In the genomic region with DNA sequence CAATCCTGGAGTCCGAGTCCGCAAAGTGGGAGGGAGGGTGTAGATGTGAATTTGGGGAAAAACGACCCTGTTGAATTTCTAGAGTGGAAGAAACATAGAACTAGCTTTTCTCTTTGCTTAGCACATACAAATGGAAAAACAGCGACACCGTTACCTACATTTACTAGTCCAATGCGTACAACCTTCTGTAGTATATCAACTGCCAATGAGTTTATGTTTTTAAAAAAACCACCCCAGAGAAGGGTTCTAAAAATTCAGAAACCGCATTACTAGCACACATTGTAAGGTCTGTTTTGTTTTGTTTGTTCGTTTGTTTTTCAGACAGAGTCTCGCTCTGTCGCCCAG, we compare ENCODE assay signal across 8 cellular contexts. TPM values are rescaled to one million over a fixed set of nuclear protein-coding genes. Genes with fewer than 3 reads are reported as not detected.
DNase-seq lines count a peak whose midpoint lies in the region; ATAC-seq and TF ChIP-seq lines count a peak whose summit lies in the region.

No MANE protein-coding gene starts in this region.

- H3K4me3 Mint-ChIP-seq in type B pancreatic cell, result peak overlapping the region; percentile 97

- TF ChIP-seq RAD21 in liver (IDR thresholded peaks at IDR 0.05), result no peak

- no peaks in the 10 kb centered on the region for H3K9me3 ChIP-seq in liver (ENCODE audit: control insufficient read depth in 4 of 4, low read length in 3 of 4)

- ATAC-seq in GM18861 (IDR thresholded peaks at IDR 0.05; ENCODE audit: unreplicated experiment) (peak; percentile 20), HG02938 (IDR thresholded peaks at IDR 0.05; ENCODE audit: unreplicated experiment) (peak; percentile 31), GM19324 (IDR thresholded peaks at IDR 0.05; ENCODE audit: low FRiP score, unreplicated experiment) (no peak)
- ATAC-seq in activated naive CD4-positive, alpha-beta T cell treated with anti-CD3 and anti-CD28 coated beads, Interleukin-2, amount 50 U/mL, for 72 hours, result no peak

- H3K4me1 ChIP-seq in liver (ENCODE audit: control insufficient read depth in 4 of 4, insufficient read depth in 4 of 4, low read length in 3 of 4), result peaks cover 3 to 14% (median 8%) of the 10 kb centered on the region in 4 donors

- peak overlapping the region in 1 of 2 donors; percentile 90 for H3K9ac ChIP-seq in liver (ENCODE audit: low read depth in 1 of 2, low read length in 2 of 2)

- H3K36me3 ChIP-seq in liver (ENCODE audit: control insufficient read depth in 4 of 4, insufficient read depth in 3 of 4, low read depth in 1 of 4, low read length in 3 of 4), result no peaks in the 10 kb centered on the region

- H3K9me3 Mint-ChIP-seq in activated naive CD4-positive, alpha-beta T cell treated with anti-CD3 and anti-CD28 coated beads, Interleukin-2, amount 50 U/mL, for 72 hours, result no peaks in the 10 kb centered on the region
- no peaks in the 10 kb centered on the region for H3K9me3 Mint-ChIP-seq in type B pancreatic cell

- peak overlapping the region; percentile 96 to 98 for H3K27ac Mint-ChIP-seq in activated naive CD4-positive, alpha-beta T cell treated with anti-CD3 and anti-CD28 coated beads, Interleukin-2, amount 50 U/mL, for 72 hours
- peak overlapping the region; percentile 98 for H3K27ac Mint-ChIP-seq in type B pancreatic cell

- peaks cover 12 to 20% of the 10 kb centered on the region in 2 donors for H3K36me3 Mint-ChIP-seq in activated naive CD4-positive, alpha-beta T cell treated with anti-CD3 and anti-CD28 coated beads, Interleukin-2, amount 50 U/mL, for 72 hours
- peaks cover 16% of the 10 kb centered on the region for H3K36me3 Mint-ChIP-seq in type B pancreatic cell

- H3K27me3 Mint-ChIP-seq in type B pancreatic cell, result no peaks in the 10 kb centered on the region

- WGBS in liver, result 10% methylated on average over 10 of the region's 10 CpGs

- peak overlapping the region; percentile 73 to 98 (median 92) for H3K4me3 ChIP-seq in liver (ENCODE audit: low read depth in 1 of 3, low read length in 3 of 3)

- H3K4me1 Mint-ChIP-seq in type B pancreatic cell (ENCODE audit: unreplicated experiment), result peaks cover 10% of the 10 kb centered on the region

- no peak for DNase-seq in activated naive CD4-positive, alpha-beta T cell treated with anti-CD3 and anti-CD28 coated beads, Interleukin-2, amount 50 U/mL, for 72 hours (ENCODE audit: low spot score in 2 of 2)
- no peak for DNase-seq in type B pancreatic cell (ENCODE audit: extremely low spot score, unreplicated experiment)
- no peak for DNase-seq in mesenteric fat pad (ENCODE audit: low spot score)
- no peak for DNase-seq in DMS79 treated with DMSO at 0.1 percent for 48 hours (lab: John Stamatoyannopoulos, UW)

- H3K27me3 ChIP-seq in liver (ENCODE audit: control insufficient read depth in 4 of 4, insufficient read depth in 4 of 4, low read length in 3 of 4), result no peaks in the 10 kb centered on the region

- no peak for TF ChIP-seq CTCF in liver (IDR thresholded peaks at IDR 0.05; ENCODE audit: low read depth, low read length, missing input control)
- no peak for TF ChIP-seq CTCF in type B pancreatic cell (conservative IDR thresholded peaks at IDR 0.05)

- H3K27ac ChIP-seq in liver (ENCODE audit: low read depth in 1 of 2, low read length in 2 of 2), result peak overlapping the region in 1 of 2 donors; percentile 84

TF ChIP-seq in liver, 16 proteins besides CTCF, POLR2A, EP300 and RAD21:
- TF ChIP-seq GABPA (IDR thresholded peaks at IDR 0.05 in 1 of 2, conservative IDR thresholded peaks at IDR 0.05 in 1 of 2) (peak in 1 of 2 donors; percentile 8), ZBTB33 (IDR thresholded peaks at IDR 0.05) (no peak)
TF ChIP-seq in liver: peak in this region for 1.

RNA-seq across cellular contexts. Expression of gene SUPT20H, which starts 0.3 kb away (rescaled TPM):
- total RNA-seq in activated naive CD4-positive, alpha-beta T cell treated with anti-CD3 and anti-CD28 coated beads, Interleukin-2, amount 50 U/mL, for 72 hours, result 10 to 100 TPM; 73.3 to 76.2 TPM
- 10 to 100 TPM; 22.2 to 23.1 TPM for total RNA-seq in liver
- polyA plus RNA-seq in liver, result 10 to 100 TPM in 1 of 2 donors, 1 to 10 TPM in 1; 6.5 to 12.1 TPM
- total RNA-seq in type B pancreatic cell (ENCODE audit: low replicate concordance), result 69.9 and 91.0 TPM in 2 replicates
- total RNA-seq in mesenteric fat pad, result 33.3 TPM

RNA-seq across cellular contexts. Expression of gene CSNK1A1L, which starts 45.6 kb away (rescaled TPM):
- total RNA-seq in activated naive CD4-positive, alpha-beta T cell treated with anti-CD3 and anti-CD28 coated beads, Interleukin-2, amount 50 U/mL, for 72 hours, result not detected
- total RNA-seq in liver (not detected), type B pancreatic cell (ENCODE audit: low replicate concordance) (not detected in 2 replicates), mesenteric fat pad (not detected)
- polyA plus RNA-seq in liver, result not detected

RNA-seq across cellular contexts. Expression of gene EXOSC8, which starts 59.2 kb away (rescaled TPM):
- total RNA-seq in activated naive CD4-positive, alpha-beta T cell treated with anti-CD3 and anti-CD28 coated beads, Interleukin-2, amount 50 U/mL, for 72 hours, result 100 to 1,000 TPM; 125 to 159 TPM
- total RNA-seq in liver, result 10 to 100 TPM; 11.3 to 20.9 TPM
- 10 to 100 TPM in 1 of 2 donors, 1 to 10 TPM in 1; 9.9 to 23.9 TPM for polyA plus RNA-seq in liver
- 55.7 and 64.7 TPM in 2 replicates for total RNA-seq in type B pancreatic cell (ENCODE audit: low replicate concordance)
- total RNA-seq in mesenteric fat pad, result 24.5 TPM

Comparison
In these comparisons a context has a peak if more than half of its experiments do, and no peak if none do; other contexts are left out.
1. ATAC-seq: peak in GM18861 (single experiment) and HG02938 (single experiment); none in activated naive CD4-positive, alpha-beta T cell treated with anti-CD3 and anti-CD28 coated beads, Interleukin-2, amount 50 U/mL, for 72 hours (0 of 2) and GM19324 (single experiment).